ENCODE assay signal across 9 cellular contexts in genomic region chr2:240237609-240238151, GRCh38.
A peak's percentile ranks its signal among the peaks of the same experiment; 100 is the strongest.
DNase-seq lines count a peak whose midpoint lies in the region; ATAC-seq and TF ChIP-seq lines count a peak whose summit lies in the region.
"Had no signal": no experiment of that assay in that cellular context is flagged by ENCODE, and none has a peak within 500 bp of the region (broad histone marks: within the 10 kb centered on the region; RNA-seq: fewer than 3 reads in every experiment).

No MANE protein-coding gene starts in this region.

- intact Hi-C loops in MCF 10A (cut with micrococcal nuclease), result no loop called here

- no TSS peak for BruUV-seq in MCF 10A (replicated peaks; lab: Mats Ljungman, UMichigan)

- POLR2A ChIA-PET in MCF 10A (lab: Yijun Ruan, JAX) (interaction anchor here (0.6 to 0.9 kb wide), 3 partner anchors 10 to 1463 kb away, joined by 3 read pairs; no protein-coding TSS in a partner anchor), HEK293T (lab: Yijun Ruan, JAX) (no interaction called here)
- POLR2A ChIA-PET in activated CD8-positive, alpha-beta T cell treated with anti-CD3 and anti-CD28 coated beads, Interleukin-2, amount 10 ng/mL, durations not matched to agents 7 days and 5 days (lab: Charles Lee), result no interaction called here

- peaks cover 8% of the 10 kb centered on the region for H3K9me3 Mint-ChIP-seq in MCF 10A (ENCODE audit: unreplicated experiment)
- no peaks in the 10 kb centered on the region for H3K9me3 Mint-ChIP-seq in activated CD8-positive, alpha-beta T cell treated with anti-CD3 and anti-CD28 coated beads, Interleukin-2, amount 10 ng/mL, durations not matched to agents 7 days and 5 days (ENCODE audit: insufficient read depth)

- H3K4me1 Mint-ChIP-seq in MCF 10A (ENCODE audit: insufficient read depth, unreplicated experiment), result peaks cover 20% of the 10 kb centered on the region
- peaks cover 2% of the 10 kb centered on the region for H3K4me1 Mint-ChIP-seq in activated CD8-positive, alpha-beta T cell treated with anti-CD3 and anti-CD28 coated beads, Interleukin-2, amount 10 ng/mL, durations not matched to agents 7 days and 5 days (ENCODE audit: low read depth)

- TF ChIP-seq CTCF in MCF 10A (IDR thresholded peaks at IDR 0.05; ENCODE audit: unreplicated experiment) (no peak), right atrium auricular region (IDR thresholded peaks at IDR 0.05) (no peak), tibial nerve (IDR thresholded peaks at IDR 0.05) (no peak)

- peak overlapping the region; percentile 43 for H3K4me3 Mint-ChIP-seq in MCF 10A (ENCODE audit: unreplicated experiment)
- H3K4me3 Mint-ChIP-seq in activated CD8-positive, alpha-beta T cell treated with anti-CD3 and anti-CD28 coated beads, Interleukin-2, amount 10 ng/mL, durations not matched to agents 7 days and 5 days, result no peak overlapping the region

- WGBS in tibial nerve, 2 donors, result 28 to 32% methylated on average over 11 of the region's 11 CpGs

- H3K4me1 ChIP-seq in right atrium auricular region (peaks cover 0 to 42% of the 10 kb centered on the region in 2 donors), tibial nerve (peaks cover 0 to 30% (median 6%) of the 10 kb centered on the region in 4 donors)

- no peak for TF ChIP-seq POLR2A in tibial nerve (IDR thresholded peaks at IDR 0.05)

- DNase-seq in NCI-H2029 (lab: John Stamatoyannopoulos, UW) (peak; percentile 9), NCI-H2029 treated with DMSO at 0.1 percent for 48 hours (lab: John Stamatoyannopoulos, UW) (no peak), MCF 10A (ENCODE audit: unreplicated experiment) (peak; percentile 59), right atrium auricular region (ENCODE audit: low spot score) (no peak), tibial nerve (ENCODE audit: low spot score in 2 of 2) (no peak), HEK293T (ENCODE audit: extremely low spot score) (no peak)
- no peak for DNase-seq in activated CD8-positive, alpha-beta T cell treated with anti-CD3 and anti-CD28 coated beads, Interleukin-2, amount 10 ng/mL, durations not matched to agents 7 days and 5 days
- DNase-seq: activated CD4-positive, alpha-beta T cell treated with anti-CD3 and anti-CD28 coated beads for 48 hours had no signal

- H3K27ac Mint-ChIP-seq in MCF 10A (ENCODE audit: low read depth, unreplicated experiment), result peak overlapping the region; percentile 72
- H3K27ac Mint-ChIP-seq in activated CD8-positive, alpha-beta T cell treated with anti-CD3 and anti-CD28 coated beads, Interleukin-2, amount 10 ng/mL, durations not matched to agents 7 days and 5 days, result no peak overlapping the region

- no peaks in the 10 kb centered on the region for H3K27me3 ChIP-seq in right atrium auricular region
- no peaks in the 10 kb centered on the region for H3K27me3 ChIP-seq in tibial nerve

- TF ChIP-seq EP300 in tibial nerve (IDR thresholded peaks at IDR 0.05), result peak in 1 of 2 donors; percentile 30

- H3K36me3 Mint-ChIP-seq in MCF 10A (ENCODE audit: insufficient read depth, unreplicated experiment), result no peaks in the 10 kb centered on the region
- no peaks in the 10 kb centered on the region for H3K36me3 Mint-ChIP-seq in activated CD8-positive, alpha-beta T cell treated with anti-CD3 and anti-CD28 coated beads, Interleukin-2, amount 10 ng/mL, durations not matched to agents 7 days and 5 days (ENCODE audit: low read depth)

- H3K36me3 ChIP-seq in right atrium auricular region, result no peaks in the 10 kb centered on the region
- H3K36me3 ChIP-seq in tibial nerve, result no peaks in the 10 kb centered on the region

- H3K9me3 ChIP-seq in right atrium auricular region, result no peaks in the 10 kb centered on the region
- H3K9me3 ChIP-seq in tibial nerve, result no peaks in the 10 kb centered on the region

- ATAC-seq in HG03045 (IDR thresholded peaks at IDR 0.05; ENCODE audit: unreplicated experiment), result no peak
- ATAC-seq in activated CD8-positive, alpha-beta T cell treated with anti-CD3 and anti-CD28 coated beads, Interleukin-2, amount 10 ng/mL, durations not matched to agents 7 days and 5 days, result no peak

- H3K27me3 Mint-ChIP-seq in MCF 10A (ENCODE audit: insufficient read depth, unreplicated experiment), result peaks cover 15% of the 10 kb centered on the region
- H3K27me3 Mint-ChIP-seq in activated CD8-positive, alpha-beta T cell treated with anti-CD3 and anti-CD28 coated beads, Interleukin-2, amount 10 ng/mL, durations not matched to agents 7 days and 5 days (ENCODE audit: low read depth), result peaks cover 15% of the 10 kb centered on the region

- CTCF ChIA-PET in MCF 10A (lab: Yijun Ruan, JAX) (no interaction called here), HEK293T (lab: Yijun Ruan, JAX) (no interaction called here)
- CTCF ChIA-PET in activated CD8-positive, alpha-beta T cell treated with anti-CD3 and anti-CD28 coated beads, Interleukin-2, amount 10 ng/mL, durations not matched to agents 7 days and 5 days (lab: Charles Lee), result no interaction called here

- H3K4me3 ChIP-seq in right atrium auricular region, result no peak overlapping the region
- H3K4me3 ChIP-seq in tibial nerve, result no peak overlapping the region

- H3K27ac ChIP-seq in right atrium auricular region, result peak overlapping the region; percentile 80 to 81
- H3K27ac ChIP-seq in tibial nerve, result peak overlapping the region; percentile 15 to 73 (median 50)

TF ChIP-seq in HEK293T, 16 proteins besides CTCF, POLR2A, EP300 and RAD21:
- TF ChIP-seq FOXM1 (IDR thresholded peaks at IDR 0.05; ENCODE audit: borderline replicate concordance), result no peak
- no peak for TF ChIP-seq BHLHE40 (IDR thresholded peaks at IDR 0.05; ENCODE audit: borderline replicate concordance)
- no peak for TF ChIP-seq CTBP1 (IDR thresholded peaks at IDR 0.05; ENCODE audit: borderline replicate concordance)
- TF ChIP-seq ARNT (IDR thresholded peaks at IDR 0.05), result no peak
- no peak for TF ChIP-seq FOXK2 (IDR thresholded peaks at IDR 0.05)
- no peak for TF ChIP-seq HDGF (IDR thresholded peaks at IDR 0.05; ENCODE audit: borderline replicate concordance)
- no peak for TF ChIP-seq SP1 (IDR thresholded peaks at IDR 0.05)
- TF ChIP-seq PKNOX1 (IDR thresholded peaks at IDR 0.05), result no peak

Comparison
In these comparisons a context has a peak if more than half of its experiments do, and no peak if none do; other contexts are left out.
1. DNase-seq: peak in NCI-H2029 (single experiment) and MCF 10A (single experiment); none in NCI-H2029 treated with DMSO at 0.1 percent for 48 hours (single experiment), right atrium auricular region (single experiment), tibial nerve (0 of 2), HEK293T (single experiment) and activated CD8-positive, alpha-beta T cell treated with anti-CD3 and anti-CD28 coated beads, Interleukin-2, amount 10 ng/mL, durations not matched to agents 7 days and 5 days (single experiment).